1 cellular context compared by ENCODE assay signal in the genomic region with DNA sequence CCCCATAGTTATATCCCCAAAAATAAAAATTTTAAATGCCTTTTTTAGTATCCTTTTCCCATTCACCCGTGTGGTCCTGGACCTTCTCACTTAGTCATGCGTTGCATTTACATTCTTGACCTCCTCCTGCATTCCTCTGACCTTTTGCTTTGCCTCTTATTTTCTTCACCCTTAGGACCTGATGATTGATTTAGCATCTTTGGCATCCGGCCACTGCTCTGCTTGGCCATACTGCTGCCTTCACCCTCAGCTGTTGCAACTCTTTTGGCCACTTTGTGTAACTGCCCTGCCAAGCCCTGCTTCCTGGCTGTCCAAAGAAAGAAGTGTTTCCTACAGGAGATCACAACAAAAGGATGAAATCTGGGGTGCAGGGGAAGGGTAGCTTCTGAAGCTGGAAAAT.
TF ChIP-seq lines count a peak whose summit lies in the region.

No MANE protein-coding gene starts in this region.

TF ChIP-seq in SK-N-SH treated with all-trans-retinoic acid at 6 μM for 48 hours, 23 proteins besides CTCF, POLR2A, EP300 and RAD21 (continued from another document):
- TF ChIP-seq, protein P1, sequence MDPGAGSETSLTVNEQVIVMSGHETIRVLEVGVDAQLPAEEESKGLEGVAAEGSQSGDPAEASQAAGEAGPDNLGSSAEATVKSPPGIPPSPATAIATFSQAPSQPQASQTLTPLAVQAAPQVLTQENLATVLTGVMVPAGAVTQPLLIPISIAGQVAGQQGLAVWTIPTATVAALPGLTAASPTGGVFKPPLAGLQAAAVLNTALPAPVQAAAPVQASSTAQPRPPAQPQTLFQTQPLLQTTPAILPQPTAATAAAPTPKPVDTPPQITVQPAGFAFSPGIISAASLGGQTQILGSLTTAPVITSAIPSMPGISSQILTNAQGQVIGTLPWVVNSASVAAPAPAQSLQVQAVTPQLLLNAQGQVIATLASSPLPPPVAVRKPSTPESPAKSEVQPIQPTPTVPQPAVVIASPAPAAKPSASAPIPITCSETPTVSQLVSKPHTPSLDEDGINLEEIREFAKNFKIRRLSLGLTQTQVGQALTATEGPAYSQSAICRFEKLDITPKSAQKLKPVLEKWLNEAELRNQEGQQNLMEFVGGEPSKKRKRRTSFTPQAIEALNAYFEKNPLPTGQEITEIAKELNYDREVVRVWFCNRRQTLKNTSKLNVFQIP (CRISPR knock-in tag; IDR thresholded peaks at IDR 0.05; ENCODE audit: borderline replicate concordance, low read depth) = no peak
- TF ChIP-seq, protein P2, sequence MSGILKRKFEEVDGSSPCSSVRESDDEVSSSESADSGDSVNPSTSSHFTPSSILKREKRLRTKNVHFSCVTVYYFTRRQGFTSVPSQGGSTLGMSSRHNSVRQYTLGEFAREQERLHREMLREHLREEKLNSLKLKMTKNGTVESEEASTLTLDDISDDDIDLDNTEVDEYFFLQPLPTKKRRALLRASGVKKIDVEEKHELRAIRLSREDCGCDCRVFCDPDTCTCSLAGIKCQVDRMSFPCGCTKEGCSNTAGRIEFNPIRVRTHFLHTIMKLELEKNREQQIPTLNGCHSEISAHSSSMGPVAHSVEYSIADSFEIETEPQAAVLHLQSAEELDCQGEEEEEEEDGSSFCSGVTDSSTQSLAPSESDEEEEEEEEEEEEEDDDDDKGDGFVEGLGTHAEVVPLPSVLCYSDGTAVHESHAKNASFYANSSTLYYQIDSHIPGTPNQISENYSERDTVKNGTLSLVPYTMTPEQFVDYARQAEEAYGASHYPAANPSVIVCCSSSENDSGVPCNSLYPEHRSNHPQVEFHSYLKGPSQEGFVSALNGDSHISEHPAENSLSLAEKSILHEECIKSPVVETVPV (CRISPR knock-in tag; IDR thresholded peaks at IDR 0.05) = no peak
TF ChIP-seq in SK-N-SH treated with all-trans-retinoic acid at 6 μM for 48 hours: peak in this region for 0.
